6 cellular contexts compared by ENCODE assay signal in the genomic region with DNA sequence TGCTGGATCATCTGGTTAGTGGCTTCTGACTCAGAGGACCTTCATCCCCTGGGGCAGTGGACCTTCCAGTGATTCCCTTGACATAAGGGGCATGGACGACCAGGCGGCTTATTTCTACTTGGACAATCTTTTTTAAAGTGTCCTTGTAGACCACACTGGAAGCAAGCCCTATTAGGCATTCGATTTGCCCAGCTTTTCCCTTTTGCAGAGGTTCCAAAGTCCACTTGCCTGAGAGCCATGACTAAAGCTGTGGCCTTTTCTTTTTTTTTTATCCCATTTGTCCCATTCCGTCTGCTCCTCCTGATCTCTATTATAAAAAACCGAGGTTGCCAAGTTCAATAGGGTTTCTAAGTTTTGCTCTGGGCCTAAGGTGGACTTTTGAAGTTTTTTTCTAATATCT. TPM values are rescaled to one million over a fixed set of nuclear protein-coding genes. Genes with fewer than 3 reads are reported as not detected.
"Had no signal": no experiment of that assay in that cellular context is flagged by ENCODE, and none has a peak within 500 bp of the region (broad histone marks: within the 10 kb centered on the region; RNA-seq: fewer than 3 reads in every experiment).

No MANE protein-coding gene starts in this region.

RNA-seq across cellular contexts. Expression of gene HIGD1C, which starts 43.9 kb away (rescaled TPM):
- total RNA-seq: M059J, PC-3, Peyer's patch, Right ventricle myocardium inferior, SJCRH30, SK-MEL-5 had no signal
